ENCODE assay signal across 1 cellular context in the genomic region with DNA sequence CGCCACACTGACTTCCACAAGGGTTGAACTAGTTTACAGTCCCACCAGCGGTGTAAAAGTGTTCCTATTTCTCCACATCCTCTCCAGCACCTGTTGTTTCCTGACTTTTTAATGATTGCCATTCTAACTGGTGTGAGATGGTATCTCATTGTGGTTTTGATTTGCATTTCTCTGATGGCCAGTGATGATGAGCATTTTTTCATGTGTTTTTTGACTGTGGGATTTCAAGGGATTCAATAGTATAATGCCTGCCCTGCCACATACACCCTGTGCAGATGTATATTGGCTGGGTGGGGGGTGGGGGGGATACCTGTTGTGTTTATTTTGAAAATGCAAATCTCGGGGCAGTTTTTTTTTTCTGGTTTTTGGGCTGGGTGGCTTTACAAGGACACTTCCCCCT. TPM values are rescaled to one million over a fixed set of nuclear protein-coding genes. Genes with fewer than 3 reads are reported as not detected.
"Had no signal": no experiment of that assay in that cellular context is flagged by ENCODE, and none has a peak within 500 bp of the region (broad histone marks: within the 10 kb centered on the region; RNA-seq: fewer than 3 reads in every experiment).

No MANE protein-coding gene starts in this region.

RNA-seq across cellular contexts. Expression of a gene that starts 12.9 kb away (rescaled TPM):
- total RNA-seq: aorta had no signal
